ENCODE assay signal across 1 cellular context in the genomic region with DNA sequence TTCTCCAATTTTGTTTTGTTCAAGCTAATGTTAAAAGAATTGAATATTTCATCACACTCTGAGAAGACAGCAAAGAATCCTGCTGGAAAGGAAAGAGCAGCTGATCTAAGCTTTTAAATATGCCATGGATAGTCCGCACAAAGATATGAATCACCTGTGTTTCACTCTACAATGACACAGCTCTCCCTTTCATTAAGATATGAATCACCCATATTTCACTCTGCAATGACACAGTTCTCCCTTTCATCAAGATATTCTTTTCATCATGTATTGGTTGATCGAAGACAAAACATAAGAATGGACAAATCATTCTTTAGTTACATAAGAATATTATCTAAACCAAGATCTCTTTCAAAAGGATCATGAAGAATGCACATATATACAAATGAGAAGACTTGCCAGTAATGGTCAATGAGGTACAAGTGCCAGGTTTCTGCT.
TF ChIP-seq lines count a peak whose summit lies in the region.

No MANE protein-coding gene starts in this region.

TF ChIP-seq in K562, 482 proteins besides CTCF, POLR2A, EP300 and RAD21 (continued from another document):
- TF ChIP-seq NFE2L1 (tag; IDR thresholded peaks at IDR 0.05; ENCODE audit: borderline replicate concordance, low read depth) (0 out of 2 replicates have a peak, but pooled peaks have one; percentile 7), PHF20 (IDR thresholded peaks at IDR 0.05; ENCODE audit: partially characterized antibody) (no peak), COPS2 (conservative IDR thresholded peaks at IDR 0.05) (no peak), MIER1 (IDR thresholded peaks at IDR 0.05; ENCODE audit: low read depth) (no peak), ZEB2 (IDR thresholded peaks at IDR 0.05) (peak; percentile 73), CBFA2T3 (IDR thresholded peaks at IDR 0.05) (peak; percentile 19; the same call in 1 of the 2 replicates), SRSF1 (IDR thresholded peaks at IDR 0.05; ENCODE audit: low read depth, low read length) (no peak), SLC30A9 (CRISPR knock-in tag; IDR thresholded peaks at IDR 0.05) (no peak), SPI1 (IDR thresholded peaks at IDR 0.05; ENCODE audit: borderline replicate concordance, low read depth, low read length) (no peak), MYBL2 (IDR thresholded peaks at IDR 0.05; ENCODE audit: low read depth) (no peak), MYBL2 (CRISPR knock-in tag; IDR thresholded peaks at IDR 0.05; ENCODE audit: borderline replicate concordance) (no peak), MAFF (IDR thresholded peaks at IDR 0.05; ENCODE audit: low read length) (peak; percentile 46; the same call in 1 of the 2 replicates), FIP1L1 (IDR thresholded peaks at IDR 0.05; ENCODE audit: low read depth, low read length, poor library complexity, severe bottlenecking) (no peak), EWSR1 (IDR thresholded peaks at IDR 0.05; ENCODE audit: borderline replicate concordance, low read depth, partially characterized antibody) (no peak), ESRRA (IDR thresholded peaks at IDR 0.05; ENCODE audit: borderline replicate concordance, low read depth) (no peak; the same call in 1 of the 2 replicates), ZNF764 (CRISPR knock-in tag; IDR thresholded peaks at IDR 0.05; ENCODE audit: low read depth) (no peak), SAP30 (IDR thresholded peaks at IDR 0.05; ENCODE audit: borderline replicate concordance, insufficient read depth, low read depth, low read length, poor library complexity, severe bottlenecking) (no peak), HDAC6 (IDR thresholded peaks at IDR 0.05; ENCODE audit: low read depth, low read length) (no peak), ARNT (IDR thresholded peaks at IDR 0.05) (peak in 1 of 2 experiments; percentile 55; a peak in 1 of 4 replicates), SIX5 (IDR thresholded peaks at IDR 0.05; ENCODE audit: borderline replicate concordance in 1 of 2, insufficient read depth in 1 of 2, low read depth in 1 of 2, low read length in 2 of 2) (no peak)
- TF ChIP-seq, protein P1, sequence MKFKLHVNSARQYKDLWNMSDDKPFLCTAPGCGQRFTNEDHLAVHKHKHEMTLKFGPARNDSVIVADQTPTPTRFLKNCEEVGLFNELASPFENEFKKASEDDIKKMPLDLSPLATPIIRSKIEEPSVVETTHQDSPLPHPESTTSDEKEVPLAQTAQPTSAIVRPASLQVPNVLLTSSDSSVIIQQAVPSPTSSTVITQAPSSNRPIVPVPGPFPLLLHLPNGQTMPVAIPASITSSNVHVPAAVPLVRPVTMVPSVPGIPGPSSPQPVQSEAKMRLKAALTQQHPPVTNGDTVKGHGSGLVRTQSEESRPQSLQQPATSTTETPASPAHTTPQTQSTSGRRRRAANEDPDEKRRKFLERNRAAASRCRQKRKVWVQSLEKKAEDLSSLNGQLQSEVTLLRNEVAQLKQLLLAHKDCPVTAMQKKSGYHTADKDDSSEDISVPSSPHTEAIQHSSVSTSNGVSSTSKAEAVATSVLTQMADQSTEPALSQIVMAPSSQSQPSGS (CRISPR knock-in tag; IDR thresholded peaks at IDR 0.05) = no peak
- TF ChIP-seq, protein P2, sequence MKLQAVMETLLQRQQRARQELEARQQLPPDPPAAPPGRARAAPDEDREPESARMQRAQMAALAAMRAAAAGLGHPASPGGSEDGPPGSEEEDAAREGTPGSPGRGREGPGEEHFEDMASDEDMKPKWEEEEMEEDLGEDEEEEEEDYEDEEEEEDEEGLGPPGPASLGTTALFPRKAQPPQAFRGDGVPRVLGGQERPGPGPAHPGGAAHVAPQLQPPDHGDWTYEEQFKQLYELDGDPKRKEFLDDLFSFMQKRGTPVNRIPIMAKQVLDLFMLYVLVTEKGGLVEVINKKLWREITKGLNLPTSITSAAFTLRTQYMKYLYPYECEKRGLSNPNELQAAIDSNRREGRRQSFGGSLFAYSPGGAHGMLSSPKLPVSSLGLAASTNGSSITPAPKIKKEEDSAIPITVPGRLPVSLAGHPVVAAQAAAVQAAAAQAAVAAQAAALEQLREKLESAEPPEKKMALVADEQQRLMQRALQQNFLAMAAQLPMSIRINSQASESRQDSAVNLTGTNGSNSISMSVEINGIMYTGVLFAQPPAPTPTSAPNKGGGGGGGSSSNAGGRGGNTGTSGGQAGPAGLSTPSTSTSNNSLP (IDR thresholded peaks at IDR 0.05; ENCODE audit: borderline replicate concordance, low read depth, low read length) = peak; percentile 39; the same call in 1 of the 2 replicates
- TF ChIP-seq, protein P3, sequence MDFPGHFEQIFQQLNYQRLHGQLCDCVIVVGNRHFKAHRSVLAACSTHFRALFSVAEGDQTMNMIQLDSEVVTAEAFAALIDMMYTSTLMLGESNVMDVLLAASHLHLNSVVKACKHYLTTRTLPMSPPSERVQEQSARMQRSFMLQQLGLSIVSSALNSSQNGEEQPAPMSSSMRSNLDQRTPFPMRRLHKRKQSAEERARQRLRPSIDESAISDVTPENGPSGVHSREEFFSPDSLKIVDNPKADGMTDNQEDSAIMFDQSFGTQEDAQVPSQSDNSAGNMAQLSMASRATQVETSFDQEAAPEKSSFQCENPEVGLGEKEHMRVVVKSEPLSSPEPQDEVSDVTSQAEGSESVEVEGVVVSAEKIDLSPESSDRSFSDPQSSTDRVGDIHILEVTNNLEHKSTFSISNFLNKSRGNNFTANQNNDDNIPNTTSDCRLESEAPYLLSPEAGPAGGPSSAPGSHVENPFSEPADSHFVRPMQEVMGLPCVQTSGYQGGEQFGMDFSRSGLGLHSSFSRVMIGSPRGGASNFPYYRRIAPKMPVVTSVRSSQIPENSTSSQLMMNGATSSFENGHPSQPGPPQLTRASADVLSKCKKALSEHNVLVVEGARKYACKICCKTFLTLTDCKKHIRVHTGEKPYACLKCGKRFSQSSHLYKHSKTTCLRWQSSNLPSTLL (IDR thresholded peaks at IDR 0.05) = no peak
- TF ChIP-seq, protein P4, sequence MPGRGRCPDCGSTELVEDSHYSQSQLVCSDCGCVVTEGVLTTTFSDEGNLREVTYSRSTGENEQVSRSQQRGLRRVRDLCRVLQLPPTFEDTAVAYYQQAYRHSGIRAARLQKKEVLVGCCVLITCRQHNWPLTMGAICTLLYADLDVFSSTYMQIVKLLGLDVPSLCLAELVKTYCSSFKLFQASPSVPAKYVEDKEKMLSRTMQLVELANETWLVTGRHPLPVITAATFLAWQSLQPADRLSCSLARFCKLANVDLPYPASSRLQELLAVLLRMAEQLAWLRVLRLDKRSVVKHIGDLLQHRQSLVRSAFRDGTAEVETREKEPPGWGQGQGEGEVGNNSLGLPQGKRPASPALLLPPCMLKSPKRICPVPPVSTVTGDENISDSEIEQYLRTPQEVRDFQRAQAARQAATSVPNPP (IDR thresholded peaks at IDR 0.05; ENCODE audit: borderline replicate concordance, insufficient read depth, insufficient read length) = no peak
- TF ChIP-seq, protein P5, sequence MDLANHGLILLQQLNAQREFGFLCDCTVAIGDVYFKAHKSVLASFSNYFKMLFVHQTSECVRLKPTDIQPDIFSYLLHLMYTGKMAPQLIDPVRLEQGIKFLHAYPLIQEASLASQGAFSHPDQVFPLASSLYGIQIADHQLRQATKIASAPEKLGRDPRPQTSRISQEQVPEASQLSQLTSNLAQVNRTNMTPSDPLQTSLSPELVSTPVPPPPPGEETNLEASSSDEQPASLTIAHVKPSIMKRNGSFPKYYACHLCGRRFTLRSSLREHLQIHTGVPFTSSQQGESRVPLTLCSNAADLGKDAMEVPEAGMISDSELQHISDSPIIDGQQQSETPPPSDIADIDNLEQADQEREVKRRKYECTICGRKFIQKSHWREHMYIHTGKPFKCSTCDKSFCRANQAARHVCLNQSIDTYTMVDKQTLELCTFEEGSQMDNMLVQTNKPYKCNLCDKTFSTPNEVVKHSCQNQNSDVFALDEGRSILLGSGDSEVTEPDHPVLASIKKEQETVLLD (IDR thresholded peaks at IDR 0.05) = peak; percentile 77
- TF ChIP-seq, protein P6, sequence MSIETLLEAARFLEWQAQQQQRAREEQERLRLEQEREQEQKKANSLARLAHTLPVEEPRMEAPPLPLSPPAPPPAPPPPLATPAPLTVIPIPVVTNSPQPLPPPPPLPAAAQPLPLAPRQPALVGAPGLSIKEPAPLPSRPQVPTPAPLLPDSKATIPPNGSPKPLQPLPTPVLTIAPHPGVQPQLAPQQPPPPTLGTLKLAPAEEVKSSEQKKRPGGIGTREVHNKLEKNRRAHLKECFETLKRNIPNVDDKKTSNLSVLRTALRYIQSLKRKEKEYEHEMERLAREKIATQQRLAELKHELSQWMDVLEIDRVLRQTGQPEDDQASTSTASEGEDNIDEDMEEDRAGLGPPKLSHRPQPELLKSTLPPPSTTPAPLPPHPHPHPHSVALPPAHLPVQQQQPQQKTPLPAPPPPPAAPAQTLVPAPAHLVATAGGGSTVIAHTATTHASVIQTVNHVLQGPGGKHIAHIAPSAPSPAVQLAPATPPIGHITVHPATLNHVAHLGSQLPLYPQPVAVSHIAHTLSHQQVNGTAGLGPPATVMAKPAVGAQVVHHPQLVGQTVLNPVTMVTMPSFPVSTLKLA (conservative IDR thresholded peaks at IDR 0.05) = no peak
- TF ChIP-seq, protein P7, sequence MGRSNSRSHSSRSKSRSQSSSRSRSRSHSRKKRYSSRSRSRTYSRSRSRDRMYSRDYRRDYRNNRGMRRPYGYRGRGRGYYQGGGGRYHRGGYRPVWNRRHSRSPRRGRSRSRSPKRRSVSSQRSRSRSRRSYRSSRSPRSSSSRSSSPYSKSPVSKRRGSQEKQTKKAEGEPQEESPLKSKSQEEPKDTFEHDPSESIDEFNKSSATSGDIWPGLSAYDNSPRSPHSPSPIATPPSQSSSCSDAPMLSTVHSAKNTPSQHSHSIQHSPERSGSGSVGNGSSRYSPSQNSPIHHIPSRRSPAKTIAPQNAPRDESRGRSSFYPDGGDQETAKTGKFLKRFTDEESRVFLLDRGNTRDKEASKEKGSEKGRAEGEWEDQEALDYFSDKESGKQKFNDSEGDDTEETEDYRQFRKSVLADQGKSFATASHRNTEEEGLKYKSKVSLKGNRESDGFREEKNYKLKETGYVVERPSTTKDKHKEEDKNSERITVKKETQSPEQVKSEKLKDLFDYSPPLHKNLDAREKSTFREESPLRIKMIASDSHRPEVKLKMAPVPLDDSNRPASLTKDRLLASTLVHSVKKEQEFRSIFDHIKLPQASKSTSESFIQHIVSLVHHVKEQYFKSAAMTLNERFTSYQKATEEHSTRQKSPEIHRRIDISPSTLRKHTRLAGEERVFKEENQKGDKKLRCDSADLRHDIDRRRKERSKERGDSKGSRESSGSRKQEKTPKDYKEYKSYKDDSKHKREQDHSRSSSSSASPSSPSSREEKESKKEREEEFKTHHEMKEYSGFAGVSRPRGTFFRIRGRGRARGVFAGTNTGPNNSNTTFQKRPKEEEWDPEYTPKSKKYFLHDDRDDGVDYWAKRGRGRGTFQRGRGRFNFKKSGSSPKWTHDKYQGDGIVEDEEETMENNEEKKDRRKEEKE (IDR thresholded peaks at IDR 0.05; ENCODE audit: borderline replicate concordance in 1 of 2, control insufficient read depth in 1 of 2, low read depth in 2 of 2, low read length in 1 of 2) = no peak
TF ChIP-seq in K562: peak in this region for 49.
